ENCODE assay signal across 8 cellular contexts in genomic region chr7:4683884-4684565, GRCh38. TPM values are rescaled to one million over a fixed set of nuclear protein-coding genes. Genes with fewer than 3 reads are reported as not detected.
A peak's percentile ranks its signal among the peaks of the same experiment; 100 is the strongest.
DNase-seq lines count a peak whose midpoint lies in the region; ATAC-seq, FAIRE-seq and TF ChIP-seq lines count a peak whose summit lies in the region.

No MANE protein-coding gene starts in this region.

- H3K36me3 ChIP-seq in KMS-11 (ENCODE audit: insufficient read depth) (no peaks in the 10 kb centered on the region), mucosa of descending colon (ENCODE audit: low read depth) (no peaks in the 10 kb centered on the region), testis (ENCODE audit: low read depth, missing control alignments) (no peaks in the 10 kb centered on the region)

- TF ChIP-seq CTCF in KMS-11 (conservative IDR thresholded peaks at IDR 0.05; ENCODE audit: low read depth, low read length): peak; percentile 40; the same call in 1 of the 2 replicates
- TF ChIP-seq CTCF in mucosa of descending colon (IDR thresholded peaks at IDR 0.05): no peak
- TF ChIP-seq CTCF in testis (IDR thresholded peaks at IDR 0.05): peak in 1 of 3 experiments; percentile 5

- no peaks in the 10 kb centered on the region for H3K27me3 Mint-ChIP-seq in activated CD4-positive, alpha-beta memory T cell treated with anti-CD3 and anti-CD28 coated beads for 36 hours

- intact Hi-C loops in activated CD4-positive, alpha-beta memory T cell treated with anti-CD3 and anti-CD28 coated beads for 36 hours (cut with micrococcal nuclease): loop anchor here (1.0 to 2.0 kb wide), 5 partner anchors 43 to 91 kb away; partner anchors contain the start of gene AP5Z1
- intact Hi-C loops in mucosa of descending colon (cut with DNase I, micrococcal nuclease) (loop anchor here in 1 of 2 donors (5.0 kb wide), 1 partner anchor 63 kb away; no protein-coding TSS in a partner anchor), testis (cut with DNase I; ENCODE audit: low total_unique reads) (loop anchor here (5.0 to 10.0 kb wide), 2 partner anchors 42 to 61 kb away; no protein-coding TSS in a partner anchor)

- H3K4me1 Mint-ChIP-seq in activated CD4-positive, alpha-beta memory T cell treated with anti-CD3 and anti-CD28 coated beads for 36 hours (ENCODE audit: low read depth): peaks cover 41% of the 10 kb centered on the region

- H3K9ac ChIP-seq in KMS-11: peak overlapping the region; percentile 83; the same call in 1 of the 2 replicates

- DNase-seq in activated gamma-delta T cell treated with Interleukin-2 at 50 U/mL for 16 hours (peak; percentile 18), activated gamma-delta T cell (lab: John Stamatoyannopoulos, UW) (no peak), mucosa of descending colon (peak in 2 of 3 donors; percentile 66 to 84), testis (peak; percentile 69)
- DNase-seq in activated CD4-positive, alpha-beta memory T cell treated with anti-CD3 and anti-CD28 coated beads for 36 hours: peak; percentile 64

- H3K9me3 ChIP-seq in mucosa of descending colon (no peaks in the 10 kb centered on the region), testis (no peaks in the 10 kb centered on the region)

- H3K27ac ChIP-seq in KMS-11 (peak overlapping the region; percentile 58; the same call in 1 of the 2 replicates), testis (peak overlapping the region; percentile 92 to 95)

- no peak for TF ChIP-seq POLR2A in testis (IDR thresholded peaks at IDR 0.05)

- H3K9me3 Mint-ChIP-seq in activated CD4-positive, alpha-beta memory T cell treated with anti-CD3 and anti-CD28 coated beads for 36 hours: no peaks in the 10 kb centered on the region

- CTCF ChIA-PET in activated CD4-positive, alpha-beta memory T cell treated with anti-CD3 and anti-CD28 coated beads for 36 hours (lab: Charles Lee): interaction anchor here (1.7 to 4.5 kb wide), 2 partner anchors 42 to 62 kb away, joined by 4 to 43 read pairs; no protein-coding TSS in a partner anchor

- peak; percentile 45 for FAIRE-seq in endometrium (lab: Jason Lieb, UNC)

- POLR2A ChIA-PET in activated CD4-positive, alpha-beta memory T cell treated with anti-CD3 and anti-CD28 coated beads for 36 hours (lab: Charles Lee): interaction anchor here (0.6 to 3.4 kb wide), 5 partner anchors 19 to 64 kb away, joined by 3 to 54 read pairs (median 5); no protein-coding TSS in a partner anchor

- peak; percentile 72 for ATAC-seq in mucosa of descending colon
- no peak for ATAC-seq in GM21529 (IDR thresholded peaks at IDR 0.05; ENCODE audit: unreplicated experiment)

- H3K27me3 ChIP-seq in KMS-11 (ENCODE audit: insufficient read depth, low read depth) (no peaks in the 10 kb centered on the region), testis (no peaks in the 10 kb centered on the region)

- peaks cover 12% of the 10 kb centered on the region for H4K20me1 ChIP-seq in KMS-11 (ENCODE audit: insufficient read depth)

- peaks cover 66% of the 10 kb centered on the region for H3K79me2 ChIP-seq in KMS-11 (ENCODE audit: insufficient read depth, low read depth)

- H3K36me3 Mint-ChIP-seq in activated CD4-positive, alpha-beta memory T cell treated with anti-CD3 and anti-CD28 coated beads for 36 hours: peaks cover 8% of the 10 kb centered on the region

- 8 to 15% methylated on average over 15 to 16 of the region's 16 CpGs for WGBS in testis, 2 donors

- peak overlapping the region; percentile 76 for H3K4me3 Mint-ChIP-seq in activated CD4-positive, alpha-beta memory T cell treated with anti-CD3 and anti-CD28 coated beads for 36 hours

- H3K4me3 ChIP-seq in KMS-11 (IDR thresholded peaks at IDR 0.05; ENCODE audit: insufficient read depth, low read depth, low read length) (peak overlapping the region; percentile 51), mucosa of descending colon (peak overlapping the region; percentile 84), testis (peak overlapping the region; percentile 80 to 93)

- peaks cover 17% of the 10 kb centered on the region for H3K4me1 ChIP-seq in KMS-11 (ENCODE audit: low read depth, poor library complexity, severe bottlenecking)
- H3K4me1 ChIP-seq in mucosa of descending colon (ENCODE audit: low read depth): peaks cover 12% of the 10 kb centered on the region
- H3K4me1 ChIP-seq in testis: peaks cover 16% of the 10 kb centered on the region

- H3K4me2 ChIP-seq in KMS-11: peak overlapping the region; percentile 99

- H3K27ac Mint-ChIP-seq in activated CD4-positive, alpha-beta memory T cell treated with anti-CD3 and anti-CD28 coated beads for 36 hours: peak overlapping the region; percentile 89

- H2AFZ ChIP-seq in KMS-11 (ENCODE audit: low read depth): no peak overlapping the region

RNA-seq across cellular contexts. Expression of gene FOXK1, which starts 1.9 kb away (rescaled TPM):
- total RNA-seq in activated CD4-positive, alpha-beta memory T cell treated with anti-CD3 and anti-CD28 coated beads for 36 hours: 10 to 100 TPM; 25.9 to 26.6 TPM
- 10 to 100 TPM; 30.1 to 48.5 (median 33.4) TPM for total RNA-seq in mucosa of descending colon
- total RNA-seq in testis: 10 to 100 TPM; 56.7 to 65.2 TPM
- polyA plus RNA-seq in testis (ENCODE audit: insufficient read depth, low read depth, low replicate concordance): 21.9 TPM
